ENCODE assay signal across 21 cellular contexts in the genomic region with DNA sequence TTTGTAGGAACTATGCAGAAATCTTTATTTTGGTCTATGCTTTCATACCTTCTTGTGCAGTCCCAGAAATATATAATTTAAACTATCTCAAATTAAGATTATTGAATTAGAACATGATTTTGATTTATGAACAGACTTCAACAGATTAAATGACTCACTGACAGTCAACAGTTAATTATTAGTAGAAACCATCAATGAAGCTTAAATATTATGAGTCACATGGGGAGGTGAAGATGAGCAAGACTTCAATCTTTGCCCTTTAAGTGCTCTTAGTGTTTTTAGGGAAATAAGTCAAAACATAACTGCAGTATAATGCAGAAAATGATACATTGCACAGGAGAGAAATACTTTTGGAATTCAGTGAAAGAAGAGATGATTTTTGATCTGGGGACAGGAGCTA.
"Had no signal": no experiment of that assay in that cellular context is flagged by ENCODE, and none has a peak within 500 bp of the region (broad histone marks: within the 10 kb centered on the region; RNA-seq: fewer than 3 reads in every experiment).

No MANE protein-coding gene starts in this region.

- H3K4me3 ChIP-seq: ascending aorta, esophagus muscularis mucosa, heart right ventricle, left lung, prostate gland, right lobe of liver, spleen had no signal

- DNase-seq: activated CD4-positive, alpha-beta T cell treated with anti-CD3 and anti-CD28 coated beads for 48 hours; activated CD8-positive, alpha-beta memory T cell treated with anti-CD3 and anti-CD28 coated beads, Interleukin-2, amount 50 U/mL, for 48 hours; activated CD8-positive, alpha-beta T cell treated with anti-CD3 and anti-CD28 coated beads, Interleukin-2, amount 10 ng/mL, durations not matched to agents 7 days and 5 days; activated naive CD4-positive, alpha-beta T cell; activated naive CD8-positive, alpha-beta T cell treated with anti-CD3 and anti-CD28 coated beads, Interleukin-2, amount 50 U/mL, for 24 hours; foreskin melanocyte; heart right ventricle; left lung; natural killer cell; right lobe of liver; spleen; stimulated activated CD4-positive, alpha-beta T cell treated with anti-CD3 and anti-CD28 coated beads, Interleukin-1b, Interleukin-23, amount 100 ng/mL, for 48 hours; substantia nigra; T1000; WERI-Rb-1 had no signal

- ATAC-seq: activated CD8-positive, alpha-beta T cell treated with anti-CD3 and anti-CD28 coated beads, Interleukin-2, amount 10 ng/mL, durations not matched to agents 7 days and 5 days; activated naive CD8-positive, alpha-beta T cell treated with anti-CD3 and anti-CD28 coated beads, Interleukin-2, amount 50 U/mL, for 24 hours; heart right ventricle; left lung; natural killer cell; right lobe of liver; stimulated activated memory B cell treated with anti-CD40 and anti-IgM and Interleukin-4, amounts not matched to agents 10 μg/mL and 1 μg/mL and 100 μg/mL, for 72 hours had no signal

- H3K4me1 Mint-ChIP-seq: activated naive CD8-positive, alpha-beta T cell treated with anti-CD3 and anti-CD28 coated beads, Interleukin-2, amount 50 U/mL, for 24 hours; natural killer cell; stimulated activated memory B cell treated with anti-CD40 and anti-IgM and Interleukin-4, amounts not matched to agents 10 μg/mL and 1 μg/mL and 100 μg/mL, for 72 hours had no signal

- H3K27ac Mint-ChIP-seq: activated CD8-positive, alpha-beta T cell treated with anti-CD3 and anti-CD28 coated beads, Interleukin-2, amount 10 ng/mL, durations not matched to agents 7 days and 5 days; activated naive CD8-positive, alpha-beta T cell treated with anti-CD3 and anti-CD28 coated beads, Interleukin-2, amount 50 U/mL, for 24 hours; natural killer cell; stimulated activated memory B cell treated with anti-CD40 and anti-IgM and Interleukin-4, amounts not matched to agents 10 μg/mL and 1 μg/mL and 100 μg/mL, for 72 hours; type B pancreatic cell had no signal

- H3K4me3 Mint-ChIP-seq: activated CD8-positive, alpha-beta T cell treated with anti-CD3 and anti-CD28 coated beads, Interleukin-2, amount 10 ng/mL, durations not matched to agents 7 days and 5 days; activated naive CD8-positive, alpha-beta T cell treated with anti-CD3 and anti-CD28 coated beads, Interleukin-2, amount 50 U/mL, for 24 hours; natural killer cell; stimulated activated memory B cell treated with anti-CD40 and anti-IgM and Interleukin-4, amounts not matched to agents 10 μg/mL and 1 μg/mL and 100 μg/mL, for 72 hours; type B pancreatic cell had no signal

- H3K36me3 Mint-ChIP-seq: natural killer cell; stimulated activated memory B cell treated with anti-CD40 and anti-IgM and Interleukin-4, amounts not matched to agents 10 μg/mL and 1 μg/mL and 100 μg/mL, for 72 hours; type B pancreatic cell had no signal

- H3K27ac ChIP-seq: ascending aorta, esophagus muscularis mucosa, heart right ventricle, left lung, prostate gland, right lobe of liver, spleen, WERI-Rb-1 had no signal

- FAIRE-seq: islet of Langerhans had no signal

- H3K9me3 Mint-ChIP-seq: activated naive CD8-positive, alpha-beta T cell treated with anti-CD3 and anti-CD28 coated beads, Interleukin-2, amount 50 U/mL, for 24 hours; natural killer cell; stimulated activated memory B cell treated with anti-CD40 and anti-IgM and Interleukin-4, amounts not matched to agents 10 μg/mL and 1 μg/mL and 100 μg/mL, for 72 hours; type B pancreatic cell had no signal
